ENCODE assay signal across 1 cellular context in genomic region chr17:16081507-16082087, GRCh38.
TF ChIP-seq lines count a peak whose summit lies in the region.

No MANE protein-coding gene starts in this region.

TF ChIP-seq in HepG2, 621 proteins besides CTCF, POLR2A, EP300 and RAD21 (continued from another document and continues in another):
- no peak for TF ChIP-seq PRDM10 (CRISPR knock-in tag; IDR thresholded peaks at IDR 0.05; ENCODE audit: low read depth)
- TF ChIP-seq FOXA1 (IDR thresholded peaks at IDR 0.05): no peak
- peak; percentile 65 for TF ChIP-seq FOXA1 (CRISPR knock-in tag; IDR thresholded peaks at IDR 0.05)
- TF ChIP-seq ZNF629 (CRISPR knock-in tag; conservative IDR thresholded peaks at IDR 0.05): no peak
- TF ChIP-seq ZNF800 (CRISPR knock-in tag; IDR thresholded peaks at IDR 0.05): no peak
- TF ChIP-seq PAX8 (CRISPR knock-in tag; IDR thresholded peaks at IDR 0.05; ENCODE audit: borderline replicate concordance): no peak
- peak; percentile 43; the same call in 1 of the 2 replicates for TF ChIP-seq FOXA3 (CRISPR knock-in tag; IDR thresholded peaks at IDR 0.05)
- no peak for TF ChIP-seq ATRX (CRISPR knock-in tag; IDR thresholded peaks at IDR 0.05; ENCODE audit: borderline replicate concordance)
- no peak for TF ChIP-seq KAT8 (CRISPR knock-in tag; IDR thresholded peaks at IDR 0.05)
- peak; percentile 69 for TF ChIP-seq FOXP4 (CRISPR knock-in tag; IDR thresholded peaks at IDR 0.05)
- no peak for TF ChIP-seq BCL3 (CRISPR knock-in tag; IDR thresholded peaks at IDR 0.05)
- TF ChIP-seq SP140L (CRISPR knock-in tag; IDR thresholded peaks at IDR 0.05; ENCODE audit: borderline replicate concordance): no peak
- no peak for TF ChIP-seq ZNF460 (CRISPR knock-in tag; IDR thresholded peaks at IDR 0.05; ENCODE audit: borderline replicate concordance)
- TF ChIP-seq HMGXB4 (CRISPR knock-in tag; IDR thresholded peaks at IDR 0.05; ENCODE audit: borderline replicate concordance in 1 of 2, low read depth in 1 of 2): no peak
- TF ChIP-seq THAP8 (CRISPR knock-in tag; IDR thresholded peaks at IDR 0.05; ENCODE audit: borderline replicate concordance): no peak
- no peak for TF ChIP-seq SNAPC5 (CRISPR knock-in tag; IDR thresholded peaks at IDR 0.05; ENCODE audit: borderline replicate concordance)
- TF ChIP-seq ZNF530 (CRISPR knock-in tag; IDR thresholded peaks at IDR 0.05; ENCODE audit: low read depth): no peak
- peak; percentile 100 for TF ChIP-seq ZFP90 (CRISPR knock-in tag; IDR thresholded peaks at IDR 0.05; ENCODE audit: borderline replicate concordance)
- TF ChIP-seq MED1 (CRISPR knock-in tag; IDR thresholded peaks at IDR 0.05): no peak
- TF ChIP-seq AFF4 (CRISPR knock-in tag; IDR thresholded peaks at IDR 0.05): no peak
- 0 out of 2 replicates have a peak, but pooled peaks have one; percentile 28 for TF ChIP-seq TBX2 (CRISPR knock-in tag; IDR thresholded peaks at IDR 0.05; ENCODE audit: borderline replicate concordance)
- no peak for TF ChIP-seq ZBTB49 (CRISPR knock-in tag; IDR thresholded peaks at IDR 0.05; ENCODE audit: borderline replicate concordance)
- TF ChIP-seq NFIB (CRISPR knock-in tag; IDR thresholded peaks at IDR 0.05; ENCODE audit: borderline replicate concordance): no peak
- TF ChIP-seq ZNF75D (CRISPR knock-in tag; IDR thresholded peaks at IDR 0.05; ENCODE audit: borderline replicate concordance): no peak
- TF ChIP-seq ZNF512B (CRISPR knock-in tag; IDR thresholded peaks at IDR 0.05; ENCODE audit: borderline replicate concordance): no peak
- TF ChIP-seq ZZZ3 (CRISPR knock-in tag; IDR thresholded peaks at IDR 0.05; ENCODE audit: borderline replicate concordance): no peak
- no peak for TF ChIP-seq PAXIP1 (CRISPR knock-in tag; conservative IDR thresholded peaks at IDR 0.05)
